7 cellular contexts compared by ENCODE assay signal in genomic region chr7:45920543-45921380, GRCh38. TPM values are rescaled to one million over a fixed set of nuclear protein-coding genes. Genes with fewer than 3 reads are reported as not detected.
A peak's percentile ranks its signal among the peaks of the same experiment; 100 is the strongest.
DNase-seq lines count a peak whose midpoint lies in the region; ATAC-seq, FAIRE-seq and TF ChIP-seq lines count a peak whose summit lies in the region.

TSS of gene IGFBP3 (minus strand) at chr7:45921272. CDS start at chr7:45921140, 132 bp downstream.

- intact Hi-C loops in GM12878 (cut with micrococcal nuclease; ENCODE audit: unreplicated experiment) = loop anchor here (5.0 to 10.0 kb wide), 4 partner anchors 137 to 744 kb away; no protein-coding TSS in a partner anchor

- H3K27ac ChIP-seq in GM12878 (ENCODE audit: control insufficient read depth, insufficient read depth) (no peak within 1 kb of the TSS), iPS DF 6.9 (ENCODE audit: low read length) (no peak within 1 kb of the TSS)

- peak; percentile 42 for ATAC-seq in GM18498 (IDR thresholded peaks at IDR 0.05; ENCODE audit: unreplicated experiment)
- peak; percentile 15 for ATAC-seq in GM12878
- ATAC-seq in HG03039 (IDR thresholded peaks at IDR 0.05; ENCODE audit: unreplicated experiment) = no peak

- no peaks in the 10 kb centered on the region for H3K36me3 ChIP-seq in GM12878 (ENCODE audit: control insufficient read depth in 2 of 2, insufficient read depth in 2 of 2, low read length in 1 of 2)
- H3K36me3 ChIP-seq in iPS DF 6.9 (ENCODE audit: control insufficient read depth, insufficient read depth, low read length) = no peaks in the 10 kb centered on the region

- FAIRE-seq in GM12878 (lab: Jason Lieb, UNC) = no peak

- no peaks in the 10 kb centered on the region for H3K9me3 ChIP-seq in GM12878 (replicated peaks; ENCODE audit: control insufficient read depth, insufficient read depth, low read length)
- no peaks in the 10 kb centered on the region for H3K9me3 ChIP-seq in iPS DF 6.9 (ENCODE audit: control insufficient read depth, insufficient read depth, low read length)

- no TSS peak for BruUV-seq in GM12878 (replicated peaks; lab: Mats Ljungman, UMichigan)

- peaks cover 2% of the 10 kb centered on the region; the same call in 1 of the 2 replicates for H4K20me1 ChIP-seq in GM12878 (ENCODE audit: control insufficient read depth, insufficient read depth)

- H3K4me3 ChIP-seq in GM12878 = no peak within 1 kb of the TSS
- peak within 1 kb of the TSS; percentile 65 for H3K4me3 ChIP-seq in iPS DF 6.9 (ENCODE audit: low read length)
- H3K4me3 ChIP-seq in retinal pigment epithelial cell (ENCODE audit: low read length) = peak within 1 kb of the TSS; percentile 43

- POLR2A ChIA-PET in GM12878 (lab: Charles Lee) = no interaction called here

- in situ Hi-C loops in GM12878 (cut with MboI) = no loop called here

- DNase-seq in NCI-H345 (lab: John Stamatoyannopoulos, UW) = peak; percentile 43
- DNase-seq in GM12878 (ENCODE audit: low read depth, low spot score) = no peak
- DNase-seq in iPS DF 6.9 (ENCODE audit: low read depth, low spot score) = no peak
- no peak for DNase-seq in retinal pigment epithelial cell (ENCODE audit: low read depth)
- no peak for DNase-seq in HPDE6-E6E7 (ENCODE audit: extremely low spot score)

- no peak within 1 kb of the TSS for H2AFZ ChIP-seq in GM12878 (ENCODE audit: control insufficient read depth, low read depth, low read length)

- no peak for TF ChIP-seq POLR2A in GM12878 (IDR thresholded peaks at IDR 0.05; ENCODE audit: low read depth, low read length)

- 10% methylated on average over 63 of the region's 109 CpGs for WGBS in GM12878 (ENCODE audit: insufficient coverage, insufficient replicate concordance, low lambda C conversion rate, missing lambda C conversion rate)
- no CpG with 5 or more reads among the region's 109 CpGs for WGBS in iPS DF 6.9 (ENCODE audit: insufficient coverage, insufficient read length)

- H3K4me2 ChIP-seq in GM12878 (ENCODE audit: control insufficient read depth, insufficient read depth) = no peak within 1 kb of the TSS

- no peak for TF ChIP-seq EP300 in GM12878 (IDR thresholded peaks at IDR 0.05; ENCODE audit: borderline replicate concordance in 1 of 2, control insufficient read depth in 1 of 2, low read depth in 2 of 2, low read length in 2 of 2)

- H3K9ac ChIP-seq in GM12878 (ENCODE audit: control insufficient read depth, insufficient read depth, low read length) = no peak within 1 kb of the TSS

- no peaks in the 10 kb centered on the region for H3K79me2 ChIP-seq in GM12878 (ENCODE audit: control insufficient read depth, insufficient read depth, low read length)

- TF ChIP-seq RAD21 in GM12878 (IDR thresholded peaks at IDR 0.05; ENCODE audit: insufficient read depth, low read depth, low read length) = no peak

- CTCF ChIA-PET in GM12878 (lab: Yijun Ruan, JAX) = interaction anchor here (1.0 to 9.6 kb wide), 10 partner anchors 14 to 1167 kb away, joined by 3 to 91 read pairs (median 12); no protein-coding TSS in a partner anchor

- H3K27me3 ChIP-seq in GM12878 (replicated peaks in 1 of 2; ENCODE audit: control insufficient read depth in 2 of 2, insufficient read depth in 2 of 2, low read length in 1 of 2) (peaks cover 2 to 3% of the 10 kb centered on the region in 2 experiments; a peak in 3 of 4 replicates), iPS DF 6.9 (ENCODE audit: control insufficient read depth, insufficient read depth, low read length) (peaks cover 27% of the 10 kb centered on the region)

- RAD21 ChIA-PET in GM12878 (lab: Charles Lee; ENCODE audit: unreplicated experiment) = interaction anchor here (1.1 to 4.5 kb wide), 6 partner anchors 213 to 430 kb away, joined by 3 to 97 read pairs (median 26); no protein-coding TSS in a partner anchor

- H3K4me1 ChIP-seq in GM12878 (ENCODE audit: control insufficient read depth, insufficient read depth, low read length) (no peaks in the 10 kb centered on the region), iPS DF 6.9 (ENCODE audit: control insufficient read depth, insufficient read depth, low read length) (peaks cover 4% of the 10 kb centered on the region; the same call in 1 of the 2 replicates)

- SMC1A ChIA-PET in GM12878 (lab: Charles Lee; ENCODE audit: uncharacterized antibody, unreplicated experiment) = interaction anchor here (1.1 to 6.4 kb wide), 3 partner anchors 430 to 726 kb away, joined by 3 to 130 read pairs (median 55); no protein-coding TSS in a partner anchor

- TF ChIP-seq CTCF in GM12878 (IDR thresholded peaks at IDR 0.05 in 2 of 3, conservative IDR thresholded peaks at IDR 0.05 in 1 of 3; ENCODE audit: control insufficient read depth in 2 of 3, extremely low read depth in 1 of 3, insufficient read depth in 1 of 3, low read depth in 3 of 3, low read length in 3 of 3) = no peak
- no peak for TF ChIP-seq CTCF in retinal pigment epithelial cell (conservative IDR thresholded peaks at IDR 0.05; ENCODE audit: low read depth, low read length)

TF ChIP-seq in GM12878, 131 proteins besides CTCF, POLR2A, EP300 and RAD21 (continues in another document):
- TF ChIP-seq LARP7 (IDR thresholded peaks at IDR 0.05) = 0 out of 2 replicates have a peak, but pooled peaks have one; percentile 71
- peak; percentile 19 for TF ChIP-seq SUZ12 (IDR thresholded peaks at IDR 0.05; ENCODE audit: unreplicated experiment)
- TF ChIP-seq CEBPB (IDR thresholded peaks at IDR 0.05; ENCODE audit: borderline replicate concordance in 1 of 2, low read depth in 2 of 2, low read length in 2 of 2) = no peak
- no peak for TF ChIP-seq TARDBP (IDR thresholded peaks at IDR 0.05; ENCODE audit: borderline replicate concordance)
- TF ChIP-seq ZNF687 (IDR thresholded peaks at IDR 0.05) = no peak
- no peak for TF ChIP-seq FOS (IDR thresholded peaks at IDR 0.05; ENCODE audit: borderline replicate concordance, extremely low read depth, insufficient read length)
- TF ChIP-seq PAX8 (IDR thresholded peaks at IDR 0.05) = no peak
- peak; percentile 66 for TF ChIP-seq IKZF1 (conservative IDR thresholded peaks at IDR 0.05)

RNA-seq across cellular contexts. Expression of gene IGFBP3, which starts in this region (rescaled TPM):
- total RNA-seq in GM12878 (2013; cell fraction: nucleolus; rRNA removed) = 2.2 and 5.0 TPM in 2 replicates
- total RNA-seq in GM12878 (2014; rRNA removed) = 21.6 and 25.5 TPM in 2 replicates
- total RNA-seq in GM12878 (2014; rRNA removed; fragmentation: Illumina TruSeq; extraction: Trizol) = 16.1 and 18.6 TPM in 2 replicates
- total RNA-seq in GM12878 (2021) = 25.1 and 28.0 TPM in 2 replicates
- not detected for polyA plus RNA-seq in GM12878 (2011; ENCODE audit: low read depth)
- polyA plus RNA-seq in GM12878 (2011; rRNA removed) = 6.0 and 6.6 TPM in 2 replicates
- polyA plus RNA-seq in GM12878 (2011; cell fraction: cytosol; rRNA removed) = 3.8 and 5.9 TPM in 2 replicates
- 5.8 and 6.2 TPM in 2 replicates for polyA plus RNA-seq in GM12878 (2011; cell fraction: nucleus; rRNA removed)
- polyA plus RNA-seq in GM12878 (2012) = 0.20 TPM in 1 of 2 replicates, not detected in the other
- 21.7 and 23.4 TPM in 2 replicates for polyA plus RNA-seq in GM12878 (2014; fragmentation: Illumina TruSeq; extraction: Trizol)
- 10 to 100 TPM in 1 of 2 experiments, 1 to 10 TPM in 1; 7.6 to 11.4 TPM for polyA plus RNA-seq in GM12878 (2014; fragmentation: Nextera tagmentation; extraction: Ambion mirVana)
- 26.9 and 27.7 TPM in 2 replicates for polyA plus RNA-seq in GM12878 (2014; rRNA removed)
- 10 to 100 TPM; 10.5 to 15.1 TPM for polyA plus RNA-seq in GM12878 (2016; fragmentation: Nextera tagmentation; extraction: Ambion mirVana)
- polyA minus RNA-seq in GM12878 (2011; rRNA and poly(A)+ RNA removed) = 2.3 and 2.6 TPM in 2 replicates
- 3.0 and 4.1 TPM in 2 replicates for polyA minus RNA-seq in GM12878 (2011; cell fraction: cytosol; rRNA and poly(A)+ RNA removed)
- 2.8 and 3.5 TPM in 2 replicates for polyA minus RNA-seq in GM12878 (2011; cell fraction: nucleus; rRNA and poly(A)+ RNA removed)
